Comparison of ENCODE assay signal across 1 cellular context in the genomic region with DNA sequence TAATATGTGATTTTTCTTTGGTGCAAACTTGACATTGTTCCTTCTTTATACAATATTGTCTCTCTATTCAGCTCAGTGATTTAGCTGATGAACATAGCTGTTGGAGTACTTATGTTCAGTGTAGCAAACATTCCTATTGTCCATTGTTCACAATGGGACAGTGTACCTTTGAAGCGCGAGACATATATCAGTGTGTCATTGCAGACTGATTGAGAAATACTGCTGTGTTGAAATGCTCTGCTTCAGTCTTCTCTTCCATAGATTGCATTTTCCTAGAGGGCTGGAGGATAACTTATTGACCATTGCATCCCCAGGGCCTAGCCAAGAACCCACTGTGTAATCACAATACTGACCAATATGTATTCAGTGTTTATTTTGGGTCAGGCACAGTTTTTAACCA.
TF ChIP-seq lines count a peak whose summit lies in the region.

No MANE protein-coding gene starts in this region.

TF ChIP-seq in SK-N-SH treated with all-trans-retinoic acid at 6 μM for 48 hours, 23 proteins besides CTCF, POLR2A, EP300 and RAD21 (continued from another document):
- no peak for TF ChIP-seq GLIS3 (CRISPR knock-in tag; IDR thresholded peaks at IDR 0.05)
- no peak for TF ChIP-seq CREB5 (CRISPR knock-in tag; IDR thresholded peaks at IDR 0.05; ENCODE audit: low read depth)
- TF ChIP-seq ZNF565 (CRISPR knock-in tag; conservative IDR thresholded peaks at IDR 0.05; ENCODE audit: low read depth) = no peak
